Comparison of ENCODE assay signal across 19 cellular contexts in the genomic region with DNA sequence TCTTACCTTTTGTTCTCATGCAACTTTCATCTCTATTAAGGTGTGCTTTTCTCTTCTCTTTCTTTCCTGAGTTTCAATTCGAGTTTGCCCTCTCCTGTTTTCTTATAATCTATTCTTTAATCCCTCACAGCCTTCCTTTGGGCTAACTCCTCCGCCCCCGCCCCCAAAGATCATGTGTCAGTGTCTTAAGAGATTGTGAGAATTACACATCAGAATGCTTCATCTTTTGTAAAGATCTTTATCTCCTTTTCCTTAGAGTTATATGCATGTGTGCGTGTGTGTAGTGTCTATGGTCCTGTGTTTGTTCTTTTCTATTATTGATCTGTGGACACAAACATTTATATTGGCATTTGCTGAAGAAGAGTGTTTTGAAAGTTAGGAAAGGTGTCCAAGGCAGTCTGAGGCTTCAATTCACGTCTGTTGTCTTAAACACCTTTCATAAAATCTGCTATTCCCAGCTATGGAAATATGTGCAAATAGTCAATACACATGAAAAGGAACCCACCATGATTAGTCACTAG. TPM values are rescaled to one million over a fixed set of nuclear protein-coding genes. Genes with fewer than 3 reads are reported as not detected.
DNase-seq lines count a peak whose midpoint lies in the region; FAIRE-seq and TF ChIP-seq lines count a peak whose summit lies in the region.
"Had no signal": no experiment of that assay in that cellular context is flagged by ENCODE, and none has a peak within 500 bp of the region (broad histone marks: within the 10 kb centered on the region; RNA-seq: fewer than 3 reads in every experiment).

No MANE protein-coding gene starts in this region.

- H3F3A ChIP-seq in neural progenitor cell (ENCODE audit: low read depth): peaks cover 15% of the 10 kb centered on the region

- no peaks in the 10 kb centered on the region for H4K20me1 ChIP-seq in neural progenitor cell (ENCODE audit: low read depth)
- H4K20me1 ChIP-seq: BLaER1 treated with 17β-estradiol and CSF1 and Interleukin-3, amounts not matched to agents 10 nM and 100 nM had no signal

- intact Hi-C loops in activated T-helper 2 cell treated with anti-CD3 and anti-CD28 coated beads, Interferon-gamma antibody, Interleukin-2, Interleukin-4, amounts not matched to agents 10 μg/mL and 5 μg/mL and 100 μg/mL, durations not matched to agents 14 hours and 24 hours and 36 hours (cut with micrococcal nuclease): loop anchor here (10.0 kb wide), 2 partner anchors 122 to 268 kb away; partner anchors contain the start of gene MAPK7

- H3K4me1 ChIP-seq in HAP-1 (peaks cover 22% of the 10 kb centered on the region), neural progenitor cell (peaks cover 18% of the 10 kb centered on the region)

- peak overlapping the region; percentile 59 for H2AFZ ChIP-seq in neural progenitor cell (replicated peaks)

- H3K27me3 ChIP-seq in HAP-1 (ENCODE audit: low read depth): no peaks in the 10 kb centered on the region
- no peaks in the 10 kb centered on the region for H3K27me3 ChIP-seq in WERI-Rb-1 (ENCODE audit: insufficient read depth, low read depth, severe bottlenecking)
- H3K27me3 ChIP-seq in neural progenitor cell: no peaks in the 10 kb centered on the region
- H3K27me3 ChIP-seq: BLaER1 treated with 17β-estradiol and CSF1 and Interleukin-3, amounts not matched to agents 10 nM and 100 nM had no signal

- no peaks in the 10 kb centered on the region for H3K36me3 Mint-ChIP-seq in neural progenitor cell
- no peaks in the 10 kb centered on the region for H3K36me3 Mint-ChIP-seq in activated T-helper 2 cell treated with anti-CD3 and anti-CD28 coated beads, Interferon-gamma antibody, Interleukin-2, Interleukin-4, amounts not matched to agents 10 μg/mL and 5 μg/mL and 100 μg/mL, durations not matched to agents 14 hours and 24 hours and 36 hours (ENCODE audit: low read depth)
- H3K36me3 Mint-ChIP-seq: CD4-positive, alpha-beta memory T cell had no signal

- TF ChIP-seq POLR2A in GM12892 (IDR thresholded peaks at IDR 0.05; ENCODE audit: low read depth, low read length): no peak

- H3K4me2 ChIP-seq in neural progenitor cell: peak overlapping the region; percentile 16
- H3K4me2 ChIP-seq: BLaER1 treated with 17β-estradiol and CSF1 and Interleukin-3, amounts not matched to agents 10 nM and 100 nM had no signal

- no peak overlapping the region for H3K27ac ChIP-seq in WERI-Rb-1
- no peak overlapping the region for H3K27ac ChIP-seq in neural progenitor cell
- H3K27ac ChIP-seq: BLaER1 treated with 17β-estradiol and CSF1 and Interleukin-3, amounts not matched to agents 10 nM and 100 nM had no signal

- DNase-seq in ELR (ENCODE audit: low read depth) (peak; percentile 27), HAP-1 (ENCODE audit: low spot score in 2 of 2) (peak; percentile 13 to 33), WERI-Rb-1 (peak; percentile 50), neural progenitor cell (ENCODE audit: low spot score) (no peak), epidermal melanocyte (ENCODE audit: insufficient read length, low spot score) (no peak), GM12892 (ENCODE audit: insufficient read length) (no peak)
- DNase-seq in activated T-helper 2 cell treated with anti-CD3 and anti-CD28 coated beads, Interferon-gamma antibody, Interleukin-2, Interleukin-4, amounts not matched to agents 10 μg/mL and 5 μg/mL and 100 μg/mL, durations not matched to agents 14 hours and 24 hours and 36 hours (ENCODE audit: low spot score): no peak
- DNase-seq: Caco-2; CD4-positive, alpha-beta memory T cell; DMS 273 treated with DMSO at 0.1 percent for 48 hours; DND-41; KG1; NCI-H146; NCI-H2029; NCI-H2227 treated with DMSO at 0.1 percent for 48 hours; NCI-H510A; NCI-H748 treated with DMSO at 0.1 percent for 48 hours; SW 1271 had no signal

- H3K27ac Mint-ChIP-seq in neural progenitor cell: no peak overlapping the region
- no peak overlapping the region for H3K27ac Mint-ChIP-seq in activated T-helper 2 cell treated with anti-CD3 and anti-CD28 coated beads, Interferon-gamma antibody, Interleukin-2, Interleukin-4, amounts not matched to agents 10 μg/mL and 5 μg/mL and 100 μg/mL, durations not matched to agents 14 hours and 24 hours and 36 hours

- TF ChIP-seq CTCF in WERI-Rb-1 (IDR thresholded peaks at IDR 0.05; ENCODE audit: low read depth, low read length) (no peak), neural progenitor cell (IDR thresholded peaks at IDR 0.05) (no peak)

- H3K4me3 ChIP-seq in HAP-1 (no peak overlapping the region), WERI-Rb-1 (ENCODE audit: low read depth, low read length) (no peak overlapping the region), neural progenitor cell (no peak overlapping the region)
- H3K4me3 ChIP-seq: BLaER1 treated with 17β-estradiol and CSF1 and Interleukin-3, amounts not matched to agents 10 nM and 100 nM had no signal

- H3K4me3 Mint-ChIP-seq in neural progenitor cell: no peak overlapping the region
- no peak overlapping the region for H3K4me3 Mint-ChIP-seq in activated T-helper 2 cell treated with anti-CD3 and anti-CD28 coated beads, Interferon-gamma antibody, Interleukin-2, Interleukin-4, amounts not matched to agents 10 μg/mL and 5 μg/mL and 100 μg/mL, durations not matched to agents 14 hours and 24 hours and 36 hours (ENCODE audit: low read depth)
- H3K4me3 Mint-ChIP-seq: CD4-positive, alpha-beta memory T cell had no signal

- no peaks in the 10 kb centered on the region for H3K79me2 ChIP-seq in neural progenitor cell (ENCODE audit: low read depth)

- H3K9ac ChIP-seq in neural progenitor cell: no peak overlapping the region
- H3K9ac ChIP-seq: BLaER1 treated with 17β-estradiol and CSF1 and Interleukin-3, amounts not matched to agents 10 nM and 100 nM had no signal

- H3K4me1 Mint-ChIP-seq in neural progenitor cell: peaks cover 26% of the 10 kb centered on the region
- H3K4me1 Mint-ChIP-seq in activated T-helper 2 cell treated with anti-CD3 and anti-CD28 coated beads, Interferon-gamma antibody, Interleukin-2, Interleukin-4, amounts not matched to agents 10 μg/mL and 5 μg/mL and 100 μg/mL, durations not matched to agents 14 hours and 24 hours and 36 hours (ENCODE audit: low read depth): peaks cover 20% of the 10 kb centered on the region

- in situ Hi-C loops in HAP-1 (cut with MboI; ENCODE audit: low sequenced_read_pairs): loop anchor here (25.0 kb wide), 1 partner anchor 655 kb away; no protein-coding TSS in a partner anchor

- no peak for FAIRE-seq in GM12892 (lab: Jason Lieb, UNC)

- H3K27me3 Mint-ChIP-seq in neural progenitor cell (ENCODE audit: insufficient read depth, low read depth): peaks cover 3% of the 10 kb centered on the region
- peaks cover 38% of the 10 kb centered on the region for H3K27me3 Mint-ChIP-seq in activated T-helper 2 cell treated with anti-CD3 and anti-CD28 coated beads, Interferon-gamma antibody, Interleukin-2, Interleukin-4, amounts not matched to agents 10 μg/mL and 5 μg/mL and 100 μg/mL, durations not matched to agents 14 hours and 24 hours and 36 hours (ENCODE audit: low read depth)

- H3K36me3 ChIP-seq in HAP-1 (replicated peaks): no peaks in the 10 kb centered on the region
- no peaks in the 10 kb centered on the region for H3K36me3 ChIP-seq in WERI-Rb-1
- no peaks in the 10 kb centered on the region for H3K36me3 ChIP-seq in neural progenitor cell
- H3K36me3 ChIP-seq: BLaER1 treated with 17β-estradiol and CSF1 and Interleukin-3, amounts not matched to agents 10 nM and 100 nM had no signal

- H3K9me3 ChIP-seq in HAP-1: no peaks in the 10 kb centered on the region
- no peaks in the 10 kb centered on the region for H3K9me3 ChIP-seq in WERI-Rb-1 (ENCODE audit: severe bottlenecking)
- H3K9me3 ChIP-seq in neural progenitor cell (ENCODE audit: low read depth): no peaks in the 10 kb centered on the region
- H3K9me3 ChIP-seq: Caco-2 had no signal

- H3K9me3 Mint-ChIP-seq in neural progenitor cell: no peaks in the 10 kb centered on the region
- no peaks in the 10 kb centered on the region for H3K9me3 Mint-ChIP-seq in activated T-helper 2 cell treated with anti-CD3 and anti-CD28 coated beads, Interferon-gamma antibody, Interleukin-2, Interleukin-4, amounts not matched to agents 10 μg/mL and 5 μg/mL and 100 μg/mL, durations not matched to agents 14 hours and 24 hours and 36 hours

RNA-seq across cellular contexts. Expression of gene ALDH3A2, which starts 6.1 kb away (rescaled TPM):
- 126 and 138 TPM in 2 replicates for total RNA-seq in neural progenitor cell (ENCODE audit: low replicate concordance)
- total RNA-seq in activated T-helper 2 cell treated with anti-CD3 and anti-CD28 coated beads, Interferon-gamma antibody, Interleukin-2, Interleukin-4, amounts not matched to agents 10 μg/mL and 5 μg/mL and 100 μg/mL, durations not matched to agents 14 hours and 24 hours and 36 hours: 36.7 and 36.9 TPM in 2 replicates
- 21.1 TPM for polyA plus RNA-seq in GM12892 (2012; ENCODE audit: missing spikeins)

Comparison
In these comparisons a context has a peak if more than half of its experiments do, and no peak if none do; other contexts are left out.
1. DNase-seq: peak in ELR (single experiment), HAP-1 (2 of 2) and WERI-Rb-1 (single experiment); none in neural progenitor cell (single experiment), activated T-helper 2 cell treated with anti-CD3 and anti-CD28 coated beads, Interferon-gamma antibody, Interleukin-2, Interleukin-4, amounts not matched to agents 10 μg/mL and 5 μg/mL and 100 μg/mL, durations not matched to agents 14 hours and 24 hours and 36 hours (single experiment), epidermal melanocyte (single experiment) and GM12892 (single experiment).